In the genomic region with DNA sequence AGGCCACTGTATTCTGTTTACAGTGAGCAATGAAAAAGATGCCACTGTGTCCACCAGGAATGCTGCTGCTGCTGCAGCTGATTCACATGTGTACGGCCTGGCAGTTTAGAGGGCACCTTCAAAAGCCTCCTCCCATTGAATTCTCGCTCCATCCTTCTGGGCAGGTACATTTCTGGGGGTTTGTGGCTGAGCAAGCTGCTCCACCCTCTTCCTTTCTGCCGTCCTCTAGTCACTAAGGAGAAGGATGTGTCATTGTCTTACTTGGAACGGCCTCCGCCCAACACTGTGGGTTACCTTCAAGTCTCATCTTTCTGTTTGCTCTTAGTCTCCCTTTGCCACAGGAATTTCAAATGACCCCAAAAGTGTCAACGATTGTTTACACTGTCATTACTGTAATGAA, we compare ENCODE assay signal across 11 cellular contexts.
DNase-seq lines count a peak whose midpoint lies in the region; FAIRE-seq and TF ChIP-seq lines count a peak whose summit lies in the region.
"Had no signal": no experiment of that assay in that cellular context is flagged by ENCODE, and none has a peak within 500 bp of the region (broad histone marks: within the 10 kb centered on the region; RNA-seq: fewer than 3 reads in every experiment).

No MANE protein-coding gene starts in this region.

- H3K9ac ChIP-seq in mammary epithelial cell (ENCODE audit: insufficient read depth, low read length) = no peak overlapping the region

- no peak for TF ChIP-seq POLR2A in transverse colon (IDR thresholded peaks at IDR 0.05)

- no peak overlapping the region for H3K4me3 ChIP-seq in HEK293 (ENCODE audit: low read depth, low read length)
- H3K4me3 ChIP-seq in mammary epithelial cell (replicated peaks in 1 of 3; ENCODE audit: insufficient read depth in 1 of 3, low read depth in 2 of 3, low read length in 3 of 3) = no peak overlapping the region
- H3K4me3 ChIP-seq in A673 (ENCODE audit: low read depth, low read length, poor library complexity, severe bottlenecking) = no peak overlapping the region
- no peak overlapping the region for H3K4me3 ChIP-seq in transverse colon

- BruUV-seq in mammary epithelial cell (replicated peaks; lab: Mats Ljungman, UMichigan) (no TSS peak), A673 (replicated peaks; lab: Mats Ljungman, UMichigan) (no TSS peak)

- POLR2A ChIA-PET in HEK293 (lab: Yijun Ruan, JAX) (interaction anchor here (0.6 kb wide), 1 partner anchor 41 kb away, joined by 4 read pairs; no protein-coding TSS in a partner anchor), A673 (lab: Charles Lee; ENCODE audit: low non-redundant PET) (no interaction called here)

- no peaks in the 10 kb centered on the region for H3K9me3 ChIP-seq in HEK293 (ENCODE audit: control insufficient read depth, insufficient read depth, low read depth, low read length)
- no peaks in the 10 kb centered on the region for H3K9me3 ChIP-seq in mammary epithelial cell (replicated peaks; ENCODE audit: insufficient read depth, low read length)
- H3K9me3 ChIP-seq in A673 (ENCODE audit: low read depth, low read length, poor library complexity, severe bottlenecking) = no peaks in the 10 kb centered on the region
- H3K9me3 ChIP-seq in transverse colon = no peaks in the 10 kb centered on the region

- 0% methylated on average over 5 of the region's 6 CpGs for WGBS in mammary epithelial cell (ENCODE audit: low coverage, missing lambda C conversion rate)
- 72 to 83% methylated on average over 5 to 6 of the region's 6 CpGs for WGBS in transverse colon (ENCODE audit: low coverage in 1 of 2), 2 donors

- H3K36me3 ChIP-seq in HEK293 (ENCODE audit: control insufficient read depth in 2 of 2, insufficient read depth in 1 of 2, low read length in 2 of 2) (no peaks in the 10 kb centered on the region), mammary epithelial cell (ENCODE audit: insufficient read depth, low read length) (no peaks in the 10 kb centered on the region), A673 (ENCODE audit: insufficient read depth, low read length, poor library complexity, severe bottlenecking) (no peaks in the 10 kb centered on the region), transverse colon (no peaks in the 10 kb centered on the region)

- H3K27me3 ChIP-seq in mammary epithelial cell (ENCODE audit: insufficient read depth, low read length) (no peaks in the 10 kb centered on the region), A673 (replicated peaks; ENCODE audit: insufficient read depth, low read depth, low read length, poor library complexity) (no peaks in the 10 kb centered on the region), transverse colon (no peaks in the 10 kb centered on the region)

- no peaks in the 10 kb centered on the region for H4K20me1 ChIP-seq in mammary epithelial cell (ENCODE audit: insufficient read depth, low read length)

- H3K79me2 ChIP-seq in mammary epithelial cell (ENCODE audit: insufficient read depth, low read length) = no peaks in the 10 kb centered on the region

- DNase-seq in COLO668 (lab: John Stamatoyannopoulos, UW; ENCODE audit: unreplicated experiment) (peak; percentile 51), RCC 7860 (ENCODE audit: low spot score) (peak; percentile 30), mammary epithelial cell (peak; percentile 79), A673 (ENCODE audit: low spot score) (no peak), transverse colon (no peak), DMS 273 treated with DMSO at 0.1 percent for 48 hours (lab: John Stamatoyannopoulos, UW) (no peak)
- no peak for DNase-seq in activated CD8-positive, alpha-beta memory T cell treated with anti-CD3 and anti-CD28 coated beads, Interleukin-2, amount 50 U/mL, for 4 hours
- DNase-seq: central memory CD4-positive, alpha-beta T cell; hippocampal formation had no signal

- no peak overlapping the region for H3K27ac ChIP-seq in HEK293 (ENCODE audit: extremely low read depth, low read depth, low read length)
- peak overlapping the region; percentile 46 for H3K27ac ChIP-seq in mammary epithelial cell (ENCODE audit: insufficient read depth, low read depth, low read length)
- H3K27ac ChIP-seq in A673 (ENCODE audit: low read depth, low read length, poor library complexity, severe bottlenecking) = no peak overlapping the region
- H3K27ac ChIP-seq in transverse colon = no peak overlapping the region
- H3K27ac ChIP-seq: C4-2B had no signal

- H3K4me1 ChIP-seq in HEK293 (ENCODE audit: control insufficient read depth, insufficient read depth, low read length) (peaks cover 9% of the 10 kb centered on the region), mammary epithelial cell (ENCODE audit: insufficient read depth, low read length) (peaks cover 49% of the 10 kb centered on the region), A673 (ENCODE audit: insufficient read depth, low read length, poor library complexity, severe bottlenecking) (peaks cover 9% of the 10 kb centered on the region), transverse colon (peaks cover 0 to 3% (median 0%) of the 10 kb centered on the region in 4 donors)

- dilution Hi-C loops in mammary epithelial cell (cut with HindIII; ENCODE audit: low sequenced_read_pairs) = no loop called here

- no peak overlapping the region for H2AFZ ChIP-seq in mammary epithelial cell (ENCODE audit: low read depth, low read length)

- in situ Hi-C loops in mammary epithelial cell (cut with MboI; ENCODE audit: low sequenced_read_pairs in 2 of 2) (loop anchor here in 1 of 2 donors (10.0 kb wide), 1 partner anchor 192 kb away; no protein-coding TSS in a partner anchor), transverse colon (cut with MboI; ENCODE audit: low pct_ligation_motif_present in 1 of 4, low pct_unique_long_range_greater_than_20kb in 1 of 4, low sequenced_read_pairs in 3 of 4) (no loop called here)

- TF ChIP-seq CTCF in HEK293 (tag by site-specific recombination; IDR thresholded peaks at IDR 0.05) (no peak), mammary epithelial cell (conservative IDR thresholded peaks at IDR 0.05 in 1 of 2, IDR thresholded peaks at IDR 0.05 in 1 of 2; ENCODE audit: extremely low read depth in 1 of 2, insufficient read depth in 1 of 2, low read depth in 1 of 2, low read length in 2 of 2) (no peak), A673 (conservative IDR thresholded peaks at IDR 0.05; ENCODE audit: low read depth, low read length) (no peak), transverse colon (IDR thresholded peaks at IDR 0.05) (no peak)

- H3K4me2 ChIP-seq in mammary epithelial cell (ENCODE audit: insufficient read depth, low read depth, low read length) = peak overlapping the region; percentile 44

- no peak for FAIRE-seq in RCC 7860 (lab: Jason Lieb, UNC)

- CTCF ChIA-PET in HEK293 (lab: Yijun Ruan, JAX) = interaction anchor here (0.8 to 1.5 kb wide), 4 partner anchors 11 to 232 kb away, joined by 3 to 8 read pairs (median 4); no protein-coding TSS in a partner anchor
- CTCF ChIA-PET in mammary epithelial cell (lab: Charles Lee; ENCODE audit: low non-redundant PET) = interaction anchor here (0.6 kb wide), 1 partner anchor 185 kb away, joined by 3 read pairs; no protein-coding TSS in a partner anchor
- CTCF ChIA-PET in A673 (lab: Charles Lee) = no interaction called here

- intact Hi-C loops in mammary epithelial cell (cut with micrococcal nuclease) = loop anchor here (1.0 kb wide), 1 partner anchor 196 kb away; no protein-coding TSS in a partner anchor
- intact Hi-C loops in A673 (cut with micrococcal nuclease; ENCODE audit: unreplicated experiment) = no loop called here
- intact Hi-C loops in transverse colon (cut with DNase I; ENCODE audit: low total_unique reads) = no loop called here

- TF ChIP-seq EP300 in transverse colon (IDR thresholded peaks at IDR 0.05; ENCODE audit: low read depth) = no peak

TF ChIP-seq in HEK293, 187 proteins besides CTCF, POLR2A, EP300 and RAD21 (continues in another document):
- TF ChIP-seq, protein P1, sequence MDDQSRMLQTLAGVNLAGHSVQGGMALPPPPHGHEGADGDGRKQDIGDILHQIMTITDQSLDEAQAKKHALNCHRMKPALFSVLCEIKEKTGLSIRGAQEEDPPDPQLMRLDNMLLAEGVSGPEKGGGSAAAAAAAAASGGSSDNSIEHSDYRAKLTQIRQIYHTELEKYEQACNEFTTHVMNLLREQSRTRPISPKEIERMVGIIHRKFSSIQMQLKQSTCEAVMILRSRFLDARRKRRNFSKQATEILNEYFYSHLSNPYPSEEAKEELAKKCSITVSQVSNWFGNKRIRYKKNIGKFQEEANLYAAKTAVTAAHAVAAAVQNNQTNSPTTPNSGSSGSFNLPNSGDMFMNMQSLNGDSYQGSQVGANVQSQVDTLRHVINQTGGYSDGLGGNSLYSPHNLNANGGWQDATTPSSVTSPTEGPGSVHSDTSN (CRISPR knock-in tag; IDR thresholded peaks at IDR 0.05) = no peak
- TF ChIP-seq ZNF596 (tag by site-specific recombination; IDR thresholded peaks at IDR 0.05) = no peak
- TF ChIP-seq KLF1 (tag by site-specific recombination; IDR thresholded peaks at IDR 0.05) = peak; percentile 24; the same call in 1 of the 2 replicates
- no peak for TF ChIP-seq ZNF629 (tag by site-specific recombination; IDR thresholded peaks at IDR 0.05)
- TF ChIP-seq ZSCAN23 (tag by site-specific recombination; IDR thresholded peaks at IDR 0.05) = no peak
- no peak for TF ChIP-seq ZFP41 (tag by site-specific recombination; IDR thresholded peaks at IDR 0.05; ENCODE audit: borderline replicate concordance)
- no peak for TF ChIP-seq ZNF76 (tag by site-specific recombination; IDR thresholded peaks at IDR 0.05; ENCODE audit: borderline replicate concordance, low read depth)
- no peak for TF ChIP-seq GLI2 (tag by site-specific recombination; IDR thresholded peaks at IDR 0.05; ENCODE audit: borderline replicate concordance, low read depth)
- no peak for TF ChIP-seq ZNF501 (tag by site-specific recombination; IDR thresholded peaks at IDR 0.05)
- TF ChIP-seq ZNF335 (tag by site-specific recombination; conservative IDR thresholded peaks at IDR 0.05) = 0 out of 2 replicates have a peak, but pooled peaks have one; percentile 17

Comparison
In these comparisons a context has a peak if more than half of its experiments do, and no peak if none do; other contexts are left out.
1. DNase-seq: peak in COLO668 (single experiment), RCC 7860 (single experiment) and mammary epithelial cell (single experiment); none in A673 (single experiment), transverse colon (single experiment), activated CD8-positive, alpha-beta memory T cell treated with anti-CD3 and anti-CD28 coated beads, Interleukin-2, amount 50 U/mL, for 4 hours (single experiment) and DMS 273 treated with DMSO at 0.1 percent for 48 hours (single experiment).